Comparison of ENCODE assay signal across 24 cellular contexts in the genomic region with DNA sequence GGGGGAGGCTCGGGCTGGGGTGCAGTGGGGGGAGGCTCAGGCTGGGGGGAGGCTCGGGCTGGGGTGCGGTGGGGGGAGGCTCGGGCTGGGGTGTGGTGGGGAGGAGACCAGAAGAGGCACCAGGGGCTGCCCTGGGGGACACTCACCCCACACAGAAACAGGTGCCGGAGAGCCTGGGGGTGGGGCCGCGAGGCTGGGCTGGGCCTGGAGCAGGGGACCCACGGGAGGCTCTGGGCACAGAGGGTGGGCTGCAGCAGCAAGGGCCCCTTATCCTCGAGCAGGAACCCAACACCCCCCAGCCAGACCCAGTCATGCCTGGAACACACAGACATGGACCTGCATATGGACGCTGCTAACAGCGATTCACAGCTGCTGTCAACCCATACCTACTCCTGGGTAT.
"Had no signal": no experiment of that assay in that cellular context is flagged by ENCODE, and none has a peak within 500 bp of the region (broad histone marks: within the 10 kb centered on the region; RNA-seq: fewer than 3 reads in every experiment).

No MANE protein-coding gene starts in this region.

- H3K4me1 Mint-ChIP-seq: endodermal cell, mesothelial cell of epicardium had no signal

- H3K9me3 ChIP-seq: colonic mucosa, esophagus squamous epithelium, gastrocnemius medialis, heart right ventricle, left lung, lower lobe of right lung, mucosa of descending colon had no signal

- DNase-seq: colonic mucosa; cortex of kidney; effector CD8-positive, alpha-beta T cell; effector memory CD8-positive, alpha-beta T cell; endodermal cell; erythroblast; esophagus squamous epithelium; foreskin fibroblast; foreskin melanocyte; gastrocnemius medialis; glutamatergic neuron; head of caudate nucleus; heart right ventricle; hippocampal formation; left cardiac atrium; left lung; left ventricle myocardium superior; lower lobe of right lung; mesenchymal stem cell; mucosa of descending colon had no signal

- H3K27ac Mint-ChIP-seq: dendritic cell treated with granulocyte-macrophage colony-stimulating factor and Interleukin-4, amounts not matched to agents 40 ng/mL and 50 ng/mL, for 4 days; endodermal cell; mesothelial cell of epicardium had no signal

- H3K27me3 Mint-ChIP-seq: dendritic cell treated with granulocyte-macrophage colony-stimulating factor and Interleukin-4, amounts not matched to agents 40 ng/mL and 50 ng/mL, for 4 days; effector memory CD8-positive, alpha-beta T cell had no signal

- H3K36me3 ChIP-seq: colonic mucosa had no signal

- H3K4me3 ChIP-seq: colonic mucosa, esophagus squamous epithelium, gastrocnemius medialis, heart right ventricle, left lung, lower lobe of right lung, mucosa of descending colon had no signal

- H3K9me3 Mint-ChIP-seq: endodermal cell had no signal

- H3K27ac ChIP-seq: colonic mucosa, epithelial cell of prostate, esophagus squamous epithelium, gastrocnemius medialis, heart right ventricle, left lung, lower lobe of right lung had no signal

- ATAC-seq: effector memory CD8-positive, alpha-beta T cell; esophagus mucosa; gastrocnemius medialis; heart right ventricle; left cardiac atrium; left lung; left ventricle myocardium superior; lower lobe of right lung; mucosa of descending colon had no signal

- H3K4me3 Mint-ChIP-seq: dendritic cell treated with granulocyte-macrophage colony-stimulating factor and Interleukin-4, amounts not matched to agents 40 ng/mL and 50 ng/mL, for 4 days; effector memory CD8-positive, alpha-beta T cell; endodermal cell; mesothelial cell of epicardium had no signal

- H3K27me3 ChIP-seq: colonic mucosa, esophagus squamous epithelium, gastrocnemius medialis, heart right ventricle, left lung had no signal
